In genomic region chr4:89009107-89009506, GRCh38 we compare ENCODE assay signal across 15 cellular contexts. TPM values are rescaled to one million over a fixed set of nuclear protein-coding genes. Genes with fewer than 3 reads are reported as not detected.
DNase-seq lines count a peak whose midpoint lies in the region; ATAC-seq and TF ChIP-seq lines count a peak whose summit lies in the region.
"Had no signal": no experiment of that assay in that cellular context is flagged by ENCODE, and none has a peak within 500 bp of the region (broad histone marks: within the 10 kb centered on the region; RNA-seq: fewer than 3 reads in every experiment).

No MANE protein-coding gene starts in this region.

- ATAC-seq in GM18520 (IDR thresholded peaks at IDR 0.05; ENCODE audit: unreplicated experiment) (peak; percentile 72), GM21786 (IDR thresholded peaks at IDR 0.05; ENCODE audit: unreplicated experiment) (peak; percentile 88), HG03460 (IDR thresholded peaks at IDR 0.05; ENCODE audit: unreplicated experiment) (peak; percentile 82), GM21367 (IDR thresholded peaks at IDR 0.05; ENCODE audit: unreplicated experiment) (no peak), HG03139 (IDR thresholded peaks at IDR 0.05; ENCODE audit: unreplicated experiment) (no peak)
- ATAC-seq in stimulated activated naive B cell treated with anti-CD40 and anti-IgM and Interleukin-4, amounts not matched to agents 10 μg/mL and 1 μg/mL and 100 μg/mL, for 72 hours (replicated peaks) = no peak

- no peaks in the 10 kb centered on the region for H3K4me1 Mint-ChIP-seq in stimulated activated naive B cell treated with anti-CD40 and anti-IgM and Interleukin-4, amounts not matched to agents 10 μg/mL and 1 μg/mL and 100 μg/mL, for 72 hours

- intact Hi-C loops in spleen (cut with DNase I; ENCODE audit: low total_unique reads) = no loop called here

- TF ChIP-seq POLR2A in spleen (IDR thresholded peaks at IDR 0.05) = no peak

- H3K27ac Mint-ChIP-seq in stimulated activated naive B cell treated with anti-CD40 and anti-IgM and Interleukin-4, amounts not matched to agents 10 μg/mL and 1 μg/mL and 100 μg/mL, for 72 hours = no peak overlapping the region
- H3K27ac Mint-ChIP-seq: activated CD4-positive, alpha-beta memory T cell treated with anti-CD3 and anti-CD28 coated beads for 36 hours; activated T-helper 1 cell treated with anti-CD3 and anti-CD28 coated beads, Interleukin-12 subunit alpha, Interleukin-12 subunit beta, Interleukin-2, Interleukin-4 antibody, amounts not matched to agents 30 ng/mL and 10 ng/mL and 1 ng/mL, durations not matched to agents 14 hours and 24 hours and 36 hours had no signal

- H3K9me3 Mint-ChIP-seq in stimulated activated naive B cell treated with anti-CD40 and anti-IgM and Interleukin-4, amounts not matched to agents 10 μg/mL and 1 μg/mL and 100 μg/mL, for 72 hours = peaks cover 0 to 2% of the 10 kb centered on the region in 2 donors
- H3K9me3 Mint-ChIP-seq: activated T-helper 1 cell treated with anti-CD3 and anti-CD28 coated beads, Interleukin-12 subunit alpha, Interleukin-12 subunit beta, Interleukin-2, Interleukin-4 antibody, amounts not matched to agents 30 ng/mL and 10 ng/mL and 1 ng/mL, durations not matched to agents 14 hours and 24 hours and 36 hours had no signal

- H3K27ac ChIP-seq in spleen = no peak overlapping the region
- H3K27ac ChIP-seq: SJSA1 had no signal

- 73 to 90% (median 85%) methylated on average over 3 of the region's 3 CpGs for WGBS in spleen, 5 donors

- peaks cover 0 to 4% (median 3%) of the 10 kb centered on the region in 8 donors for H3K9me3 ChIP-seq in spleen
- H3K9me3 ChIP-seq: SJSA1 had no signal

- H3K4me1 ChIP-seq in spleen = no peaks in the 10 kb centered on the region
- H3K4me1 ChIP-seq: SJSA1 had no signal

- no peaks in the 10 kb centered on the region for H3K27me3 Mint-ChIP-seq in stimulated activated naive B cell treated with anti-CD40 and anti-IgM and Interleukin-4, amounts not matched to agents 10 μg/mL and 1 μg/mL and 100 μg/mL, for 72 hours
- H3K27me3 Mint-ChIP-seq: activated CD4-positive, alpha-beta memory T cell treated with anti-CD3 and anti-CD28 coated beads for 36 hours had no signal

- H3K36me3 Mint-ChIP-seq in stimulated activated naive B cell treated with anti-CD40 and anti-IgM and Interleukin-4, amounts not matched to agents 10 μg/mL and 1 μg/mL and 100 μg/mL, for 72 hours = no peaks in the 10 kb centered on the region
- H3K36me3 Mint-ChIP-seq: activated CD4-positive, alpha-beta memory T cell treated with anti-CD3 and anti-CD28 coated beads for 36 hours had no signal

- no peak for TF ChIP-seq CTCF in spleen (IDR thresholded peaks at IDR 0.05 in 8 of 11, conservative IDR thresholded peaks at IDR 0.05 in 3 of 11)

- DNase-seq in kidney tubule cell (ENCODE audit: low spot score) = peak; percentile 62
- no peak for DNase-seq in stimulated activated naive B cell treated with anti-CD40 and anti-IgM and Interleukin-4, amounts not matched to agents 10 μg/mL and 1 μg/mL and 100 μg/mL, for 72 hours
- no peak for DNase-seq in spleen
- DNase-seq: activated CD4-positive, alpha-beta memory T cell treated with anti-CD3 and anti-CD28 coated beads for 36 hours; Calu3; GDM1; islet precursor cell; NCI-H2107 had no signal

- no peak overlapping the region for H3K4me3 Mint-ChIP-seq in stimulated activated naive B cell treated with anti-CD40 and anti-IgM and Interleukin-4, amounts not matched to agents 10 μg/mL and 1 μg/mL and 100 μg/mL, for 72 hours
- H3K4me3 Mint-ChIP-seq: activated CD4-positive, alpha-beta memory T cell treated with anti-CD3 and anti-CD28 coated beads for 36 hours; activated T-helper 1 cell treated with anti-CD3 and anti-CD28 coated beads, Interleukin-12 subunit alpha, Interleukin-12 subunit beta, Interleukin-2, Interleukin-4 antibody, amounts not matched to agents 30 ng/mL and 10 ng/mL and 1 ng/mL, durations not matched to agents 14 hours and 24 hours and 36 hours had no signal

- peaks cover 0 to 6% (median 0%) of the 10 kb centered on the region in 6 donors for H3K36me3 ChIP-seq in spleen
- H3K36me3 ChIP-seq: SJSA1 had no signal

- H3K27me3 ChIP-seq in spleen (replicated peaks in 1 of 7) = no peaks in the 10 kb centered on the region
- H3K27me3 ChIP-seq: SJSA1 had no signal

- H3K4me3 ChIP-seq in spleen = no peak overlapping the region
- H3K4me3 ChIP-seq: SJSA1 had no signal

RNA-seq across cellular contexts. Expression of gene FAM13A, which starts 47.9 kb away (rescaled TPM):
- 10 to 100 TPM; 13.5 to 24.9 (median 23.1) TPM for total RNA-seq in spleen
- polyA plus RNA-seq in spleen = 1 to 10 TPM; 2.7 to 2.9 (median 2.7) TPM

Comparison
In these comparisons a context has a peak if more than half of its experiments do, and no peak if none do; other contexts are left out.
1. ATAC-seq: peak in GM18520 (single experiment), GM21786 (single experiment) and HG03460 (single experiment); none in GM21367 (single experiment), HG03139 (single experiment) and stimulated activated naive B cell treated with anti-CD40 and anti-IgM and Interleukin-4, amounts not matched to agents 10 μg/mL and 1 μg/mL and 100 μg/mL, for 72 hours (0 of 2).